In genomic region chr12:92020983-92021664, GRCh38 we compare ENCODE assay signal across 20 cellular contexts.
DNase-seq lines count a peak whose midpoint lies in the region; ATAC-seq and TF ChIP-seq lines count a peak whose summit lies in the region.
"Had no signal": no experiment of that assay in that cellular context is flagged by ENCODE, and none has a peak within 500 bp of the region (broad histone marks: within the 10 kb centered on the region; RNA-seq: fewer than 3 reads in every experiment).

No MANE protein-coding gene starts in this region.

- no peak for DNase-seq in stimulated activated naive CD8-positive, alpha-beta T cell treated with anti-CD3 and anti-CD28 coated beads, Interleukin-15, amount 100 ng/mL, for 72 hours
- no peak for DNase-seq in stimulated activated naive CD8-positive, alpha-beta T cell treated with anti-CD3 and anti-CD28 coated beads, Interleukin-15, Interleukin-2, amounts not matched to agents 100 U/mL and 50 U/mL, for 24 hours
- no peak for DNase-seq in T-cell
- no peak for DNase-seq in hepatocyte (ENCODE audit: low spot score)
- no peak for DNase-seq in GM20000 (ENCODE audit: low spot score)
- no peak for DNase-seq in HFFc6
- DNase-seq in stimulated activated CD4-positive, alpha-beta T cell treated with anti-CD3 and anti-CD28 coated beads, Interleukin-4, amount 100 ng/mL, for 1 hour, result no peak
- DNase-seq: activated CD4-positive, CD25-positive, alpha-beta regulatory T cell; activated CD8-positive, alpha-beta memory T cell treated with anti-CD3 and anti-CD28 coated beads for 24 hours; anterior cingulate cortex; foreskin keratinocyte; left cardiac atrium; NCI-H1417 treated with DMSO at 0.1 percent for 48 hours; occipital lobe; right cardiac atrium; SHP77 had no signal

- H3K36me3 ChIP-seq in hepatocyte (replicated peaks; ENCODE audit: insufficient read depth, low read depth), result no peaks in the 10 kb centered on the region

- H2AFZ ChIP-seq in hepatocyte, result no peak overlapping the region

- peaks cover 5 to 17% of the 10 kb centered on the region in 2 donors for H3K9me3 Mint-ChIP-seq in stimulated activated naive CD8-positive, alpha-beta T cell treated with anti-CD3 and anti-CD28 coated beads, Interleukin-15, amount 100 ng/mL, for 72 hours
- H3K9me3 Mint-ChIP-seq in T-cell, result peaks cover 4 to 6% (median 5%) of the 10 kb centered on the region in 3 donors
- H3K9me3 Mint-ChIP-seq in HFFc6, result no peaks in the 10 kb centered on the region
- H3K9me3 Mint-ChIP-seq: type B pancreatic cell had no signal

- H3K4me3 ChIP-seq in hepatocyte, result no peak overlapping the region

- H3K4me1 ChIP-seq in hepatocyte (ENCODE audit: insufficient read depth), result no peaks in the 10 kb centered on the region
- H3K4me1 ChIP-seq: Caco-2, foreskin keratinocyte had no signal

- H3K36me3 Mint-ChIP-seq in T-cell (peaks cover 12% of the 10 kb centered on the region), HFFc6 (ENCODE audit: low read depth) (no peaks in the 10 kb centered on the region)
- H3K36me3 Mint-ChIP-seq: type B pancreatic cell had no signal

- H3K27ac ChIP-seq in hepatocyte, result peak overlapping the region; percentile 9
- H3K27ac ChIP-seq: foreskin keratinocyte had no signal

- no peak overlapping the region for H3K27ac Mint-ChIP-seq in stimulated activated naive CD8-positive, alpha-beta T cell treated with anti-CD3 and anti-CD28 coated beads, Interleukin-15, amount 100 ng/mL, for 72 hours
- H3K27ac Mint-ChIP-seq in T-cell, result peak overlapping the region; percentile 25 to 64
- H3K27ac Mint-ChIP-seq in HFFc6, result no peak overlapping the region
- H3K27ac Mint-ChIP-seq: stimulated activated naive CD8-positive, alpha-beta T cell treated with anti-CD3 and anti-CD28 coated beads, Interleukin-15, Interleukin-2, amounts not matched to agents 100 ng/mL and 50 ng/mL, for 24 hours; type B pancreatic cell had no signal

- 37% methylated on average over 6 of the region's 6 CpGs for WGBS in hepatocyte (ENCODE audit: low lambda C conversion rate, missing lambda C conversion rate)

- H3K9me2 ChIP-seq in hepatocyte (replicated peaks; ENCODE audit: insufficient read depth), result no peaks in the 10 kb centered on the region

- H4K20me1 ChIP-seq in hepatocyte (ENCODE audit: insufficient read depth, poor library complexity, severe bottlenecking), result no peaks in the 10 kb centered on the region

- H3K27me3 ChIP-seq in hepatocyte, result no peaks in the 10 kb centered on the region
- H3K27me3 ChIP-seq: foreskin keratinocyte had no signal

- no peak for TF ChIP-seq CTCF in hepatocyte (IDR thresholded peaks at IDR 0.05; ENCODE audit: poor library complexity)
- no peak for TF ChIP-seq CTCF in GM20000 (IDR thresholded peaks at IDR 0.05; ENCODE audit: extremely low read depth, missing control alignments)
- TF ChIP-seq CTCF in HFFc6 (IDR thresholded peaks at IDR 0.05), result no peak

- ATAC-seq in stimulated activated naive CD8-positive, alpha-beta T cell treated with anti-CD3 and anti-CD28 coated beads, Interleukin-15, amount 100 ng/mL, for 72 hours, result no peak
- ATAC-seq in stimulated activated naive CD8-positive, alpha-beta T cell treated with anti-CD3 and anti-CD28 coated beads, Interleukin-15, Interleukin-2, amounts not matched to agents 100 U/mL and 50 U/mL, for 24 hours, result no peak
- ATAC-seq in T-cell (replicated peaks in 1 of 4), result no peak
- no peak for ATAC-seq in esophagus mucosa
- ATAC-seq: foreskin keratinocyte, left cardiac atrium, right cardiac atrium had no signal

- H3K4me3 Mint-ChIP-seq in stimulated activated naive CD8-positive, alpha-beta T cell treated with anti-CD3 and anti-CD28 coated beads, Interleukin-15, amount 100 ng/mL, for 72 hours, result peak overlapping the region; percentile 6 to 8
- H3K4me3 Mint-ChIP-seq in T-cell (peak overlapping the region in 1 of 3 donors; percentile 48), HFFc6 (no peak overlapping the region)
- H3K4me3 Mint-ChIP-seq: stimulated activated naive CD8-positive, alpha-beta T cell treated with anti-CD3 and anti-CD28 coated beads, Interleukin-15, Interleukin-2, amounts not matched to agents 100 ng/mL and 50 ng/mL, for 24 hours; type B pancreatic cell had no signal

- CTCF ChIA-PET in T-cell (lab: Charles Lee), result no interaction called here

- H3K9me3 ChIP-seq in hepatocyte (ENCODE audit: low read depth), result no peaks in the 10 kb centered on the region

- H3K27me3 Mint-ChIP-seq in stimulated activated naive CD8-positive, alpha-beta T cell treated with anti-CD3 and anti-CD28 coated beads, Interleukin-15, amount 100 ng/mL, for 72 hours, result no peaks in the 10 kb centered on the region
- H3K27me3 Mint-ChIP-seq in T-cell (no peaks in the 10 kb centered on the region), HFFc6 (ENCODE audit: insufficient read depth) (no peaks in the 10 kb centered on the region)
- H3K27me3 Mint-ChIP-seq: stimulated activated naive CD8-positive, alpha-beta T cell treated with anti-CD3 and anti-CD28 coated beads, Interleukin-15, Interleukin-2, amounts not matched to agents 100 ng/mL and 50 ng/mL, for 24 hours; type B pancreatic cell had no signal

- H3K4me1 Mint-ChIP-seq in stimulated activated naive CD8-positive, alpha-beta T cell treated with anti-CD3 and anti-CD28 coated beads, Interleukin-15, amount 100 ng/mL, for 72 hours, result peaks cover 32% of the 10 kb centered on the region
- H3K4me1 Mint-ChIP-seq in T-cell (peaks cover 35 to 46% (median 44%) of the 10 kb centered on the region in 3 donors), HFFc6 (ENCODE audit: low read depth) (peaks cover 11% of the 10 kb centered on the region)

- H3K79me2 ChIP-seq in hepatocyte, result no peaks in the 10 kb centered on the region

- POLR2A ChIA-PET in T-cell (lab: Charles Lee), result no interaction called here

- no peak overlapping the region for H3K4me2 ChIP-seq in hepatocyte

Comparison
In these comparisons a context has a peak if more than half of its experiments do, and no peak if none do; other contexts are left out.
1. H3K27ac Mint-ChIP-seq: peak in T-cell (2 of 2); none in stimulated activated naive CD8-positive, alpha-beta T cell treated with anti-CD3 and anti-CD28 coated beads, Interleukin-15, amount 100 ng/mL, for 72 hours (0 of 2) and HFFc6 (single experiment).